ENCODE assay signal across 8 cellular contexts in the genomic region with DNA sequence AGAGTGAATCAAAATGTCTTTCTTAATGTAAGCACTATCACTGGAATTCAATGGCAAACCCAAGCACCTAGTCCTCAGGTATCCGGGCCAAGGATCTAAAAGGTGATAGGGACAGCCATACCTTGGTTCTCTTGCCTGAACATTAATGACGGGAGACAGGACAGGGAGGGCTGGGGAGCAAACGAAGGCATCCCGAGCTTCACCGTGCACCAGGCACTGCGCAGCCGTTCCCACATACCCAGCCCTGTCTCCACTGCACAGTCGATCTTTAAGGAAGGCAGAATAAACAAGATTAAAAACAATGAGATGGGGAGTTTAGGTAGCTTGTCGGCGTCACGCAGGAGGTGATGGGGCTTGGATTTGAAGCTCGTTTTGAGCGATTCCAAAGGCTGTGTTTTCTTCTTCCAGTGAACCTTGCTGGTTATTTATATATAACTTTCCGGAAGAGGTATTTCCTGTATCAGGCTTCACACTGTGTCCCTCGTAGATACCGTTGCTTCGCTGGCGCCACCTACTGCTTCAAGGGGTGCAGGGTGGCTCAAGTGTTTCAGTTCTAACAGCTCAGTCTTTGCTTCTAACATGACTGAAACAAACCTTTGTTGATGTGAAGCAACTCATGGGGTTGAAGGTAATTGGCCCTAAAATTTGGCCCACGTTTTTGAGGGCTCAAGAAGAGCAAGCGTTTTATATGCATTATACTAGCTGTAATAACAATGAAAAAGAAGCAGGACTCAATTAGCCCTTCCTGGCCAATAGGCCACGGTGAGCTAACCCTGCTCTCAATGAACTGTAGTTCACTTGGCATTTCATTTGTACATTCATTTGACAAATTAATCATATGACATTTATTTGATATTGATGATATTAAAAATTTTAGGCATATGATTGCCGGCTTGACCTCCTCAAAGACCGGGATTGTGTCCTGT.
A peak's percentile ranks its signal among the peaks of the same experiment; 100 is the strongest.
DNase-seq lines count a peak whose midpoint lies in the region; ATAC-seq, FAIRE-seq and TF ChIP-seq lines count a peak whose summit lies in the region.

No MANE protein-coding gene starts in this region.

- H3K4me2 ChIP-seq in A549 = peak overlapping the region; percentile 43; the same call in 2 of the 3 replicates

- H3K9me3 ChIP-seq in A549 (no peaks in the 10 kb centered on the region), T-helper 17 cell (ENCODE audit: control insufficient read depth, low read length, poor library complexity, severe bottlenecking) (no peaks in the 10 kb centered on the region)

- ATAC-seq in A549 = peak; percentile 79 to 96
- peak; percentile 99 for ATAC-seq in GM18499 (IDR thresholded peaks at IDR 0.05; ENCODE audit: insufficient read depth, unreplicated experiment)
- ATAC-seq in HG02798 (IDR thresholded peaks at IDR 0.05; ENCODE audit: poor library complexity, unreplicated experiment) = peak; percentile 99
- ATAC-seq in T-helper 17 cell = peak; percentile 68
- ATAC-seq in left lobe of liver = peak; percentile 86

- CTCF ChIA-PET in A549 (lab: Yijun Ruan, JAX) = interaction anchor here (0.6 to 4.5 kb wide), 15 partner anchors 8 to 1674 kb away, joined by 3 to 31 read pairs (median 5); no protein-coding TSS in a partner anchor

- no peak for FAIRE-seq in A549 (lab: Jason Lieb, UNC)

- DNase-seq in A549 (ENCODE audit: low read depth in 1 of 2, low spot score in 1 of 2) (peak; percentile 71 to 76), NCI-H128 (lab: John Stamatoyannopoulos, UW; ENCODE audit: unreplicated experiment) (peak; percentile 47), T-helper 17 cell (no peak), brain pericyte (ENCODE audit: low read depth, low spot score) (peak; percentile 18), left lobe of liver (ENCODE audit: low spot score) (peak; percentile 50)
- peak; percentile 10 for DNase-seq in stimulated activated CD8-positive, alpha-beta memory T cell treated with anti-CD3 and anti-CD28 coated beads, Interleukin-4, amount 100 ng/mL, for 24 hours (ENCODE audit: low read depth)

- peaks cover 38% of the 10 kb centered on the region for H3K27me3 Mint-ChIP-seq in T-helper 17 cell

- 46% methylated on average over 23 of the region's 23 CpGs for WGBS in A549 (ENCODE audit: missing lambda C conversion rate)

- H3K4me3 ChIP-seq in A549 = no peak overlapping the region

- POLR2A ChIA-PET in A549 (lab: Yijun Ruan, JAX) = no interaction called here

- H3K4me1 Mint-ChIP-seq in T-helper 17 cell = peaks cover 4% of the 10 kb centered on the region

- 0 out of 3 replicates have a peak, but pooled peaks cover 4% of the 10 kb centered on the region for H3K4me1 ChIP-seq in A549

- no peak for TF ChIP-seq EP300 in A549 (IDR thresholded peaks at IDR 0.05)

- no peaks in the 10 kb centered on the region for H3K36me3 Mint-ChIP-seq in T-helper 17 cell (ENCODE audit: low read depth)

- no peak overlapping the region for H3K27ac ChIP-seq in A549

- no peak for TF ChIP-seq POLR2A in A549 (IDR thresholded peaks at IDR 0.05; ENCODE audit: low read length)

- peak; percentile 63 for TF ChIP-seq CTCF in A549 (IDR thresholded peaks at IDR 0.05)

- no peak overlapping the region for H3K27ac Mint-ChIP-seq in T-helper 17 cell

- peak overlapping the region; percentile 13 for H3K4me3 Mint-ChIP-seq in T-helper 17 cell

- peak; percentile 36 to 66; a peak in 2 of 5 replicates for TF ChIP-seq RAD21 in A549 (conservative IDR thresholded peaks at IDR 0.05 in 1 of 2, IDR thresholded peaks at IDR 0.05 in 1 of 2)

TF ChIP-seq in A549, 52 proteins besides CTCF, POLR2A, EP300 and RAD21:
- TF ChIP-seq JUN (IDR thresholded peaks at IDR 0.05) (no peak), EHF (CRISPR knock-in tag; IDR thresholded peaks at IDR 0.05) (no peak), TP53 (CRISPR knock-in tag; IDR thresholded peaks at IDR 0.05) (no peak), SMC3 (IDR thresholded peaks at IDR 0.05) (peak; percentile 47; the same call in 1 of the 3 replicates)
- TF ChIP-seq, protein P1, sequence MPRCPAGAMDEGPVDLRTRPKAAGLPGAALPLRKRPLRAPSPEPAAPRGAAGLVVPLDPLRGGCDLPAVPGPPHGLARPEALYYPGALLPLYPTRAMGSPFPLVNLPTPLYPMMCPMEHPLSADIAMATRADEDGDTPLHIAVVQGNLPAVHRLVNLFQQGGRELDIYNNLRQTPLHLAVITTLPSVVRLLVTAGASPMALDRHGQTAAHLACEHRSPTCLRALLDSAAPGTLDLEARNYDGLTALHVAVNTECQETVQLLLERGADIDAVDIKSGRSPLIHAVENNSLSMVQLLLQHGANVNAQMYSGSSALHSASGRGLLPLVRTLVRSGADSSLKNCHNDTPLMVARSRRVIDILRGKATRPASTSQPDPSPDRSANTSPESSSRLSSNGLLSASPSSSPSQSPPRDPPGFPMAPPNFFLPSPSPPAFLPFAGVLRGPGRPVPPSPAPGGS (IDR thresholded peaks at IDR 0.05) = no peak

Comparison
In these comparisons a context has a peak if more than half of its experiments do, and no peak if none do; other contexts are left out.
1. DNase-seq: peak in A549 (2 of 2), NCI-H128 (single experiment), brain pericyte (single experiment), left lobe of liver (single experiment) and stimulated activated CD8-positive, alpha-beta memory T cell treated with anti-CD3 and anti-CD28 coated beads, Interleukin-4, amount 100 ng/mL, for 24 hours (single experiment); none in T-helper 17 cell (0 of 3).
2. Peak in every context shown above with its lines, with median percentiles within 50 percentile points of each other: ATAC-seq.